In the genomic region with DNA sequence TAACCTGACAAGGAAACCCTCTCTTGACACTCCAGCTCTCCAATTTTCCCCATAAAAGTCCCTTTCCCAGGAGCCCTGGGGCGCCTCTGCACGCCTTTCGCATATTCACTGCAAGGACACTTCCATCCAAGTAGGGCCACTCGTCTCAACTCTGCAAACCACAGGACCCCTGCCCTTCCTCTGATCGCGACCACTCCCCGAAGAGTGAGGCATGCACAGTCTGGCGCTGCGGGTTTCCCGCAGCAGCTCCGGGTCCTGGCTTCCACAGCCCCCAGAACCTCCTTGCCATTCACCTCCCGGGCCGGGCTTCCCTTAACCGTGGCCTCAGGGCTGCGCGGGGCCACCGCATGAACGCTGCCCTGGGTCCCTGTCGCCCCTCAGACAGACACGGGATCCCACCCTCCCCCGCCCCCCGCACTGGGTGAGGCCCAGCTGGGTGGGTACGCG, we compare ENCODE assay signal across 1 cellular context.
TF ChIP-seq lines count a peak whose summit lies in the region.

No MANE protein-coding gene starts in this region.

TF ChIP-seq in HEK293, 187 proteins besides CTCF, POLR2A, EP300 and RAD21 (continued from another document):
- TF ChIP-seq, protein P1, sequence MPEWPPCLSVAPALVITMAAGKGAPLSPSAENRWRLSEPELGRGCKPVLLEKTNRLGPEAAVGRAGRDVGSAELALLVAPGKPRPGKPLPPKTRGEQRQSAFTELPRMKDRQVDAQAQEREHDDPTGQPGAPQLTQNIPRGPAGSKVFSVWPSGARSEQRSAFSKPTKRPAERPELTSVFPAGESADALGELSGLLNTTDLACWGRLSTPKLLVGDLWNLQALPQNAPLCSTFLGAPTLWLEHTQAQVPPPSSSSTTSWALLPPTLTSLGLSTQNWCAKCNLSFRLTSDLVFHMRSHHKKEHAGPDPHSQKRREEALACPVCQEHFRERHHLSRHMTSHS (tag by site-specific recombination; IDR thresholded peaks at IDR 0.05) = no peak
- TF ChIP-seq ZNF274 (IDR thresholded peaks at IDR 0.05; ENCODE audit: low read length) (no peak), ZNF274 (tag by site-specific recombination; IDR thresholded peaks at IDR 0.05; ENCODE audit: borderline replicate concordance) (no peak)
